Comparison of ENCODE assay signal across 1 cellular context in genomic region chr7:94656658-94656924, GRCh38.
TF ChIP-seq lines count a peak whose summit lies in the region.

No MANE protein-coding gene starts in this region.

TF ChIP-seq in HepG2, 621 proteins besides CTCF, POLR2A, EP300 and RAD21 (continued from another document and continues in another):
- TF ChIP-seq, protein P1, sequence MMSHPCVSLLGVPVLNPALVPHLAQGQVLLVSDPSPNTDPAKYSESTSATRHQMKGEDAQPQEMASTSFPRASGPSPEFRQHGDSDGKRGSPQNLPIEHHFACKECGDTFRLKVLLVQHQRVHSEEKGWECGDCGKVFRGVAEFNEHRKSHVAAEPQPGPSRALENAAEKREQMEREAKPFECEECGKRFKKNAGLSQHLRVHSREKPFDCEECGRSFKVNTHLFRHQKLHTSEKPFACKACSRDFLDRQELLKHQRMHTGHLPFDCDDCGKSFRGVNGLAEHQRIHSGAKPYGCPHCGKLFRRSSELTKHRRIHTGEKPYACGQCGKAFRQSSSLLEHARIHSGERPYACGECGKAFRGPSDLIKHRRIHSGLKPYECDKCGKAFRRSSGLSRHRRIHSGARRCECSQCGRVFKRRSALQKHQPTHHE (CRISPR knock-in tag; IDR thresholded peaks at IDR 0.05; ENCODE audit: borderline replicate concordance), result no peak
- TF ChIP-seq ZNF484 (CRISPR knock-in tag; IDR thresholded peaks at IDR 0.05; ENCODE audit: borderline replicate concordance, low read depth) (no peak), ISX (CRISPR knock-in tag; conservative IDR thresholded peaks at IDR 0.05) (no peak), ZBTB40 (IDR thresholded peaks at IDR 0.05) (no peak), ZBTB40 (CRISPR knock-in tag; IDR thresholded peaks at IDR 0.05) (no peak), MAF1 (CRISPR knock-in tag; IDR thresholded peaks at IDR 0.05; ENCODE audit: borderline replicate concordance) (no peak), CAMTA2 (CRISPR knock-in tag; IDR thresholded peaks at IDR 0.05; ENCODE audit: borderline replicate concordance) (0 out of 2 replicates have a peak, but pooled peaks have one; percentile 33), ZNF563 (CRISPR knock-in tag; IDR thresholded peaks at IDR 0.05) (peak; percentile 66; the same call in 1 of the 2 replicates), ZNF143 (CRISPR knock-in tag; IDR thresholded peaks at IDR 0.05) (no peak), FOXP4 (CRISPR knock-in tag; IDR thresholded peaks at IDR 0.05) (no peak), HIVEP1 (CRISPR knock-in tag; IDR thresholded peaks at IDR 0.05) (0 out of 2 replicates have a peak, but pooled peaks have one; percentile 38), BRD4 (CRISPR knock-in tag; IDR thresholded peaks at IDR 0.05) (0 out of 2 replicates have a peak, but pooled peaks have one; percentile 37), ZSCAN12 (CRISPR knock-in tag; IDR thresholded peaks at IDR 0.05) (no peak), SMARCC2 (IDR thresholded peaks at IDR 0.05) (no peak), U2AF1 (optimal IDR thresholded peaks at IDR 0.05; ENCODE audit: low read depth, low read length) (peak; percentile 31), ZNF451 (CRISPR knock-in tag; IDR thresholded peaks at IDR 0.05) (no peak), NFKBIZ (CRISPR knock-in tag; IDR thresholded peaks at IDR 0.05) (no peak), ELF4 (CRISPR knock-in tag; IDR thresholded peaks at IDR 0.05; ENCODE audit: borderline replicate concordance) (no peak), NONO (IDR thresholded peaks at IDR 0.05) (no peak), NONO (CRISPR knock-in tag; conservative IDR thresholded peaks at IDR 0.05) (no peak), ZNF747 (CRISPR knock-in tag; IDR thresholded peaks at IDR 0.05; ENCODE audit: borderline replicate concordance) (peak; percentile 5; the same call in 1 of the 2 replicates), AGO2 (optimal IDR thresholded peaks at IDR 0.05; ENCODE audit: low read depth, low read length) (peak; percentile 4), KLF13 (CRISPR knock-in tag; IDR thresholded peaks at IDR 0.05) (no peak), NFATC3 (CRISPR knock-in tag; IDR thresholded peaks at IDR 0.05) (0 out of 2 replicates have a peak, but pooled peaks have one; percentile 5), HMGXB4 (CRISPR knock-in tag; IDR thresholded peaks at IDR 0.05; ENCODE audit: borderline replicate concordance in 1 of 2, low read depth in 1 of 2) (no peak), ADNP (CRISPR knock-in tag; IDR thresholded peaks at IDR 0.05) (no peak), MZF1 (CRISPR knock-in tag; IDR thresholded peaks at IDR 0.05; ENCODE audit: borderline replicate concordance) (no peak), ZNF777 (CRISPR knock-in tag; IDR thresholded peaks at IDR 0.05) (peak; percentile 34; the same call in 1 of the 2 replicates), RCOR2 (CRISPR knock-in tag; IDR thresholded peaks at IDR 0.05) (no peak), SNAI1 (CRISPR knock-in tag; IDR thresholded peaks at IDR 0.05; ENCODE audit: borderline replicate concordance) (0 out of 2 replicates have a peak, but pooled peaks have one; percentile 39), SOX6 (IDR thresholded peaks at IDR 0.05) (no peak), SOX6 (CRISPR knock-in tag; IDR thresholded peaks at IDR 0.05) (0 out of 2 replicates have a peak, but pooled peaks have one; percentile 44), ZNF430 (CRISPR knock-in tag; IDR thresholded peaks at IDR 0.05) (no peak), NFKB2 (CRISPR knock-in tag; IDR thresholded peaks at IDR 0.05; ENCODE audit: borderline replicate concordance) (no peak), ZNF468 (CRISPR knock-in tag; IDR thresholded peaks at IDR 0.05) (no peak), ZNF746 (CRISPR knock-in tag; IDR thresholded peaks at IDR 0.05) (no peak), KDM5A (IDR thresholded peaks at IDR 0.05; ENCODE audit: borderline replicate concordance, low read length) (no peak), SIN3B (IDR thresholded peaks at IDR 0.05; ENCODE audit: low read length) (no peak), HNRNPLL (IDR thresholded peaks at IDR 0.05; ENCODE audit: low read depth, low read length, poor library complexity, severe bottlenecking) (no peak), HNRNPK (IDR thresholded peaks at IDR 0.05; ENCODE audit: low read depth, low read length, poor library complexity, severe bottlenecking) (no peak), ZNF329 (CRISPR knock-in tag; IDR thresholded peaks at IDR 0.05; ENCODE audit: low read depth) (no peak), ZNF383 (CRISPR knock-in tag; IDR thresholded peaks at IDR 0.05; ENCODE audit: borderline replicate concordance) (no peak)
- TF ChIP-seq, protein P2, sequence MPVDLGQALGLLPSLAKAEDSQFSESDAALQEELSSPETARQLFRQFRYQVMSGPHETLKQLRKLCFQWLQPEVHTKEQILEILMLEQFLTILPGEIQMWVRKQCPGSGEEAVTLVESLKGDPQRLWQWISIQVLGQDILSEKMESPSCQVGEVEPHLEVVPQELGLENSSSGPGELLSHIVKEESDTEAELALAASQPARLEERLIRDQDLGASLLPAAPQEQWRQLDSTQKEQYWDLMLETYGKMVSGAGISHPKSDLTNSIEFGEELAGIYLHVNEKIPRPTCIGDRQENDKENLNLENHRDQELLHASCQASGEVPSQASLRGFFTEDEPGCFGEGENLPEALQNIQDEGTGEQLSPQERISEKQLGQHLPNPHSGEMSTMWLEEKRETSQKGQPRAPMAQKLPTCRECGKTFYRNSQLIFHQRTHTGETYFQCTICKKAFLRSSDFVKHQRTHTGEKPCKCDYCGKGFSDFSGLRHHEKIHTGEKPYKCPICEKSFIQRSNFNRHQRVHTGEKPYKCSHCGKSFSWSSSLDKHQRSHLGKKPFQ (CRISPR knock-in tag; IDR thresholded peaks at IDR 0.05; ENCODE audit: insufficient replicate concordance), result no peak
- TF ChIP-seq, protein P3, sequence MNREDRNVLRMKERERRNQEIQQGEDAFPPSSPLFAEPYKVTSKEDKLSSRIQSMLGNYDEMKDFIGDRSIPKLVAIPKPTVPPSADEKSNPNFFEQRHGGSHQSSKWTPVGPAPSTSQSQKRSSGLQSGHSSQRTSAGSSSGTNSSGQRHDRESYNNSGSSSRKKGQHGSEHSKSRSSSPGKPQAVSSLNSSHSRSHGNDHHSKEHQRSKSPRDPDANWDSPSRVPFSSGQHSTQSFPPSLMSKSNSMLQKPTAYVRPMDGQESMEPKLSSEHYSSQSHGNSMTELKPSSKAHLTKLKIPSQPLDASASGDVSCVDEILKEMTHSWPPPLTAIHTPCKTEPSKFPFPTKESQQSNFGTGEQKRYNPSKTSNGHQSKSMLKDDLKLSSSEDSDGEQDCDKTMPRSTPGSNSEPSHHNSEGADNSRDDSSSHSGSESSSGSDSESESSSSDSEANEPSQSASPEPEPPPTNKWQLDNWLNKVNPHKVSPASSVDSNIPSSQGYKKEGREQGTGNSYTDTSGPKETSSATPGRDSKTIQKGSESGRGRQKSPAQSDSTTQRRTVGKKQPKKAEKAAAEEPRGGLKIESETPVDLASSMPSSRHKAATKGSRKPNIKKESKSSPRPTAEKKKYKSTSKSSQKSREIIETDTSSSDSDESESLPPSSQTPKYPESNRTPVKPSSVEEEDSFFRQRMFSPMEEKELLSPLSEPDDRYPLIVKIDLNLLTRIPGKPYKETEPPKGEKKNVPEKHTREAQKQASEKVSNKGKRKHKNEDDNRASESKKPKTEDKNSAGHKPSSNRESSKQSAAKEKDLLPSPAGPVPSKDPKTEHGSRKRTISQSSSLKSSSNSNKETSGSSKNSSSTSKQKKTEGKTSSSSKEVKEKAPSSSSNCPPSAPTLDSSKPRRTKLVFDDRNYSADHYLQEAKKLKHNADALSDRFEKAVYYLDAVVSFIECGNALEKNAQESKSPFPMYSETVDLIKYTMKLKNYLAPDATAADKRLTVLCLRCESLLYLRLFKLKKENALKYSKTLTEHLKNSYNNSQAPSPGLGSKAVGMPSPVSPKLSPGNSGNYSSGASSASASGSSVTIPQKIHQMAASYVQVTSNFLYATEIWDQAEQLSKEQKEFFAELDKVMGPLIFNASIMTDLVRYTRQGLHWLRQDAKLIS (CRISPR knock-in tag; IDR thresholded peaks at IDR 0.05), result peak; percentile 96; the same call in 1 of the 2 replicates
- TF ChIP-seq, protein P4, sequence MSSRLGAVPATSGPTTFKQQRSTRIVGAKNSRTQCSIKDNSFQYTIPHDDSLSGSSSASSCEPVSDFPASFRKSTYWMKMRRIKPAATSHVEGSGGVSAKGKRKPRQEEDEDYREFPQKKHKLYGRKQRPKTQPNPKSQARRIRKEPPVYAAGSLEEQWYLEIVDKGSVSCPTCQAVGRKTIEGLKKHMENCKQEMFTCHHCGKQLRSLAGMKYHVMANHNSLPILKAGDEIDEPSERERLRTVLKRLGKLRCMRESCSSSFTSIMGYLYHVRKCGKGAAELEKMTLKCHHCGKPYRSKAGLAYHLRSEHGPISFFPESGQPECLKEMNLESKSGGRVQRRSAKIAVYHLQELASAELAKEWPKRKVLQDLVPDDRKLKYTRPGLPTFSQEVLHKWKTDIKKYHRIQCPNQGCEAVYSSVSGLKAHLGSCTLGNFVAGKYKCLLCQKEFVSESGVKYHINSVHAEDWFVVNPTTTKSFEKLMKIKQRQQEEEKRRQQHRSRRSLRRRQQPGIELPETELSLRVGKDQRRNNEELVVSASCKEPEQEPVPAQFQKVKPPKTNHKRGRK (CRISPR knock-in tag; IDR thresholded peaks at IDR 0.05), result no peak
